8 cellular contexts compared by ENCODE assay signal in genomic region chr6:28839443-28840120, GRCh38.
DNase-seq lines count a peak whose midpoint lies in the region; ATAC-seq, FAIRE-seq and TF ChIP-seq lines count a peak whose summit lies in the region.

No MANE protein-coding gene starts in this region.

- peak overlapping the region; percentile 73 for H3K4me3 ChIP-seq in CD8-positive, alpha-beta memory T cell (ENCODE audit: low read length)
- H3K4me3 ChIP-seq in OCI-LY1 (ENCODE audit: low read depth, low read length, poor library complexity, severe bottlenecking) (peak overlapping the region; percentile 78), osteoblast (ENCODE audit: insufficient read depth, low read length) (peak overlapping the region; percentile 75)

- H3K79me2 ChIP-seq in OCI-LY1 (ENCODE audit: insufficient read depth, low read length) (no peaks in the 10 kb centered on the region), osteoblast (ENCODE audit: insufficient read depth, low read length) (no peaks in the 10 kb centered on the region)

- no peaks in the 10 kb centered on the region for H3K36me3 ChIP-seq in CD8-positive, alpha-beta memory T cell (ENCODE audit: insufficient read depth, low read length)
- H3K36me3 ChIP-seq in OCI-LY1 (ENCODE audit: insufficient read depth, low read length) (no peaks in the 10 kb centered on the region), osteoblast (ENCODE audit: insufficient read depth, low read length) (no peaks in the 10 kb centered on the region)

- peak overlapping the region; percentile 77 for H3K9ac ChIP-seq in OCI-LY1 (ENCODE audit: low read length)

- H3F3A ChIP-seq in OCI-LY1 (ENCODE audit: insufficient read depth, low read length), result no peaks in the 10 kb centered on the region

- POLR2A ChIA-PET in CD8-positive, alpha-beta memory T cell (lab: Charles Lee), result interaction anchor here (0.6 to 2.3 kb wide), 4 partner anchors 24 to 165 kb away, joined by 3 to 9 read pairs (median 5); partner anchors contain the start of gene ZNF311

- peak overlapping the region; percentile 83 to 97 (median 91) for H3K4me3 Mint-ChIP-seq in CD8-positive, alpha-beta memory T cell

- CTCF ChIA-PET in CD8-positive, alpha-beta memory T cell (lab: Charles Lee), result interaction anchor here (0.7 to 10.0 kb wide), 15 partner anchors 9 to 1152 kb away, joined by 3 to 153 read pairs (median 18); no protein-coding TSS in a partner anchor

- H3K4me1 Mint-ChIP-seq in CD8-positive, alpha-beta memory T cell, result peaks cover 22 to 28% (median 25%) of the 10 kb centered on the region in 3 donors

- H3K4me1 ChIP-seq in CD8-positive, alpha-beta memory T cell (ENCODE audit: insufficient read depth, low read length), result peaks cover 7% of the 10 kb centered on the region
- H3K4me1 ChIP-seq in OCI-LY1 (ENCODE audit: insufficient read depth, low read length, severe bottlenecking) (peaks cover 8% of the 10 kb centered on the region), osteoblast (ENCODE audit: insufficient read depth, low read length) (peaks cover 5% of the 10 kb centered on the region)

- no peak for DNase-seq in CD8-positive, alpha-beta memory T cell
- DNase-seq in osteoblast (ENCODE audit: insufficient read length, low spot score, missing footprints) (no peak), NCI-H2227 treated with DMSO at 0.1 percent for 48 hours (lab: John Stamatoyannopoulos, UW) (no peak), SIG-M5 (lab: John Stamatoyannopoulos, UW) (no peak), amygdala (lab: John Stamatoyannopoulos, UW) (no peak)

- H3K27ac ChIP-seq in CD8-positive, alpha-beta memory T cell (ENCODE audit: low read depth, low read length), result peak overlapping the region; percentile 52
- H3K27ac ChIP-seq in OCI-LY1 (ENCODE audit: low read depth, low read length, poor library complexity, severe bottlenecking) (no peak overlapping the region), osteoblast (ENCODE audit: low read depth, low read length) (no peak overlapping the region)

- peaks cover 0 to 5% (median 0%) of the 10 kb centered on the region in 5 donors for H3K9me3 Mint-ChIP-seq in CD8-positive, alpha-beta memory T cell

- H3K27me3 Mint-ChIP-seq in CD8-positive, alpha-beta memory T cell, result peaks cover 21 to 46% of the 10 kb centered on the region in 2 donors

- H3K36me3 Mint-ChIP-seq in CD8-positive, alpha-beta memory T cell, result peaks cover 0 to 8% (median 0%) of the 10 kb centered on the region in 3 donors

- FAIRE-seq in endometrium (lab: Jason Lieb, UNC), result peak; percentile 31

- H3K9me3 ChIP-seq in CD8-positive, alpha-beta memory T cell (ENCODE audit: low read length), result no peaks in the 10 kb centered on the region
- H3K9me3 ChIP-seq in OCI-LY1 (ENCODE audit: low read length), result no peaks in the 10 kb centered on the region
- H3K9me3 ChIP-seq in osteoblast (ENCODE audit: low read depth, low read length), result no peaks in the 10 kb centered on the region

- TF ChIP-seq CTCF in OCI-LY1 (IDR thresholded peaks at IDR 0.05; ENCODE audit: low read length) (no peak), osteoblast (IDR thresholded peaks at IDR 0.05; ENCODE audit: extremely low read depth, low read depth, low read length) (no peak)

- H3K9me2 ChIP-seq in OCI-LY1 (ENCODE audit: low read depth, low read length), result no peaks in the 10 kb centered on the region

- H3K4me2 ChIP-seq in OCI-LY1 (ENCODE audit: low read length), result peak overlapping the region; percentile 96
- H3K4me2 ChIP-seq in osteoblast (ENCODE audit: insufficient read depth, low read length), result peak overlapping the region; percentile 84

- ATAC-seq in HG02870 (IDR thresholded peaks at IDR 0.05; ENCODE audit: unreplicated experiment), result no peak

- peak overlapping the region in 2 of 8 donors; percentile 81 to 90 for H3K27ac Mint-ChIP-seq in CD8-positive, alpha-beta memory T cell

- H2AFZ ChIP-seq in OCI-LY1 (ENCODE audit: low read length) (peak overlapping the region; percentile 86; the same call in 1 of the 2 replicates), osteoblast (ENCODE audit: low read length) (peak overlapping the region; percentile 87)

- H4K20me1 ChIP-seq in OCI-LY1 (ENCODE audit: insufficient read depth, low read length) (no peaks in the 10 kb centered on the region), osteoblast (ENCODE audit: insufficient read depth, low read length) (no peaks in the 10 kb centered on the region)

- no peaks in the 10 kb centered on the region for H3K27me3 ChIP-seq in CD8-positive, alpha-beta memory T cell (ENCODE audit: insufficient read depth, low read length, poor library complexity, severe bottlenecking)
- H3K27me3 ChIP-seq in OCI-LY1 (ENCODE audit: insufficient read depth, low read length), result no peaks in the 10 kb centered on the region
- H3K27me3 ChIP-seq in osteoblast (ENCODE audit: insufficient read depth, low read length), result no peaks in the 10 kb centered on the region
